In genomic region chr19:7069042-7069903, GRCh38 we compare ENCODE assay signal across 8 cellular contexts. TPM values are rescaled to one million over a fixed set of nuclear protein-coding genes. Genes with fewer than 3 reads are reported as not detected.
DNase-seq lines count a peak whose midpoint lies in the region; ATAC-seq and TF ChIP-seq lines count a peak whose summit lies in the region.

Gene ZNF557 (plus strand): TSS chr19:7069703. CDS start chr19:7075075, 5,372 bp downstream.

- TF ChIP-seq CTCF in IMR-90 (conservative IDR thresholded peaks at IDR 0.05; ENCODE audit: low read depth, low read length) (no peak), OCI-LY7 (conservative IDR thresholded peaks at IDR 0.05; ENCODE audit: low read length) (no peak), epithelial cell of esophagus (IDR thresholded peaks at IDR 0.05; ENCODE audit: insufficient read depth, low read depth, low read length, missing control alignments) (no peak)

- WGBS in IMR-90 (ENCODE audit: extremely low coverage in 2 of 2, insufficient read length in 1 of 2), 2 experiments: 1% methylated on average over 19 of the region's 56 CpGs; no CpG with 5 or more reads in 1 of the 2 experiments

- CTCF ChIA-PET in IMR-90 (lab: Yijun Ruan, JAX) (interaction anchor here (0.6 kb wide), 1 partner anchor 78 kb away, joined by 3 read pairs; no protein-coding TSS in a partner anchor), OCI-LY7 (lab: Charles Lee; ENCODE audit: unreplicated experiment) (no interaction called here)

- H3K9me1 ChIP-seq in IMR-90 (ENCODE audit: insufficient read depth, low read length): no peaks in the 10 kb centered on the region

- peak within 1 kb of the TSS; percentile 85 for H4K5ac ChIP-seq in IMR-90 (ENCODE audit: low read depth, low read length)

- no peak for TF ChIP-seq RAD21 in IMR-90 (IDR thresholded peaks at IDR 0.05; ENCODE audit: low read length)

- H3K27me3 ChIP-seq in IMR-90 (ENCODE audit: control insufficient read depth, insufficient read depth, low read length) (no peaks in the 10 kb centered on the region), mononuclear cell (ENCODE audit: insufficient read depth, low read length) (no peaks in the 10 kb centered on the region)

- H3K79me1 ChIP-seq in IMR-90 (ENCODE audit: low read depth in 1 of 2, low read length in 2 of 2): peaks cover 11 to 18% of the 10 kb centered on the region in 2 experiments

- H3K4me1 ChIP-seq in IMR-90 (ENCODE audit: control insufficient read depth, insufficient read depth, low read length) (no peaks in the 10 kb centered on the region), OCI-LY7 (ENCODE audit: insufficient read depth, low read length, poor library complexity, severe bottlenecking) (peaks cover 16% of the 10 kb centered on the region), mononuclear cell (ENCODE audit: insufficient read depth, low read length) (peaks cover 11% of the 10 kb centered on the region)

- H3K23ac ChIP-seq in IMR-90 (ENCODE audit: low read depth, low read length): 0 out of 2 replicates have a peak within 1 kb of the TSS, but pooled peaks have one; percentile 60

- no peaks in the 10 kb centered on the region for H3K9me2 ChIP-seq in OCI-LY7 (ENCODE audit: insufficient read depth, low read length)

- peak within 1 kb of the TSS; percentile 82 for H2BK120ac ChIP-seq in IMR-90 (ENCODE audit: low read depth, low read length)

- no peak within 1 kb of the TSS for H2BK20ac ChIP-seq in IMR-90 (ENCODE audit: low read depth, low read length)

- H2AFZ ChIP-seq in IMR-90 (replicated peaks; ENCODE audit: low read length, poor library complexity): peak within 1 kb of the TSS; percentile 99
- peak within 1 kb of the TSS; percentile 77 for H2AFZ ChIP-seq in OCI-LY7 (ENCODE audit: low read length)

- H3K4ac ChIP-seq in IMR-90 (ENCODE audit: low read depth, low read length): peak within 1 kb of the TSS; percentile 85

- intact Hi-C loops in IMR-90 (cut with micrococcal nuclease): loop anchor here (10.0 kb wide), 1 partner anchor 334 kb away; the partner anchor contains the start of genes GPR108 and TRIP10
- intact Hi-C loops in OCI-LY7 (cut with micrococcal nuclease; ENCODE audit: unreplicated experiment): no loop called here

- peak within 1 kb of the TSS; percentile 78 for H2AK5ac ChIP-seq in IMR-90 (ENCODE audit: low read depth, low read length)

- H3K4me3 ChIP-seq in IMR-90 (ENCODE audit: insufficient read depth, low read depth, low read length) (peak within 1 kb of the TSS; percentile 54), OCI-LY7 (ENCODE audit: low read depth, low read length, poor library complexity, severe bottlenecking) (peak within 1 kb of the TSS; percentile 94), epithelial cell of esophagus (ENCODE audit: low read length) (peak within 1 kb of the TSS; percentile 93), mononuclear cell (ENCODE audit: low read length) (peak within 1 kb of the TSS; percentile 94)

- H3K56ac ChIP-seq in IMR-90 (ENCODE audit: extremely low read depth, insufficient read depth, low read length): peak within 1 kb of the TSS; percentile 70

- H3K79me2 ChIP-seq in OCI-LY7 (ENCODE audit: insufficient read depth, low read depth, low read length): peaks cover 19% of the 10 kb centered on the region

- H4K91ac ChIP-seq in IMR-90 (ENCODE audit: insufficient read depth, low read depth, low read length): peak within 1 kb of the TSS; percentile 94

- no peak within 1 kb of the TSS; the same call in 1 of the 2 replicates for H3K18ac ChIP-seq in IMR-90 (ENCODE audit: low read depth, low read length)

- H2AK9ac ChIP-seq in IMR-90 (replicated peaks; ENCODE audit: low read depth, low read length, poor library complexity): peak within 1 kb of the TSS; percentile 93

- H3K9ac ChIP-seq in IMR-90 (ENCODE audit: low read depth, low read length): peak within 1 kb of the TSS; percentile 74

- POLR2A ChIA-PET in IMR-90 (lab: Charles Lee; ENCODE audit: unreplicated experiment) (interaction anchor here (0.5 kb wide), 1 partner anchor 792 kb away, joined by 3 read pairs; no protein-coding TSS in a partner anchor), OCI-LY7 (lab: Charles Lee) (interaction anchor here (0.6 to 1.3 kb wide), 5 partner anchors 30 to 1564 kb away, joined by 3 to 6 read pairs (median 3); partner anchors contain the start of gene PNPLA6)

- in situ Hi-C loops in IMR-90 (cut with MboI; ENCODE audit: low sequenced_read_pairs): no loop called here

- H2BK15ac ChIP-seq in IMR-90 (ENCODE audit: low read depth, low read length): no peak within 1 kb of the TSS; the same call in 2 of the 3 replicates

- peak within 1 kb of the TSS; percentile 68 to 94 for H4K8ac ChIP-seq in IMR-90 (ENCODE audit: low read depth in 2 of 2, low read length in 2 of 2)

- H3K36me3 ChIP-seq in IMR-90 (ENCODE audit: control insufficient read depth, insufficient read depth, low read length) (peaks cover 18% of the 10 kb centered on the region), OCI-LY7 (ENCODE audit: insufficient read depth, low read length) (peaks cover 32% of the 10 kb centered on the region)

- dilution Hi-C loops in IMR-90 (cut with HindIII; ENCODE audit: low sequenced_read_pairs, unreplicated experiment): no loop called here

- peak; percentile 93 for ATAC-seq in GM21528 (IDR thresholded peaks at IDR 0.05; ENCODE audit: low FRiP score, unreplicated experiment)
- peak; percentile 99 for ATAC-seq in IMR-90 (ENCODE audit: low read depth)

- DNase-seq in DMS 273 treated with DMSO at 0.1 percent for 48 hours (lab: John Stamatoyannopoulos, UW): peak; percentile 88
- DNase-seq in IMR-90: peak; percentile 95
- peak; percentile 98 for DNase-seq in OCI-LY7 (ENCODE audit: low spot score)
- peak; percentile 97 for DNase-seq in activated T-cell treated with anti-CD3 and anti-CD28 coated beads for 24 hours (ENCODE audit: low read depth)
- DNase-seq in epithelial cell of esophagus (ENCODE audit: low read depth): peak; percentile 99
- DNase-seq in stimulated activated CD8-positive, alpha-beta memory T cell treated with anti-CD3 and anti-CD28 coated beads, Interleukin-2, amount 100 ng/mL, for 48 hours (ENCODE audit: low read depth in 2 of 2): peak; percentile 96 to 98

- H4K20me1 ChIP-seq in IMR-90 (ENCODE audit: insufficient read depth, low read length) (no peaks in the 10 kb centered on the region), OCI-LY7 (ENCODE audit: insufficient read depth, low read length) (no peaks in the 10 kb centered on the region)

- peak within 1 kb of the TSS; percentile 82 for H2BK5ac ChIP-seq in IMR-90 (ENCODE audit: low read depth, low read length, poor library complexity, severe bottlenecking)

- TF ChIP-seq POLR2A in IMR-90 (IDR thresholded peaks at IDR 0.05; ENCODE audit: low read depth, low read length): peak; percentile 76

- BruUV-seq in IMR-90 (replicated peaks; lab: Mats Ljungman, UMichigan): no TSS peak
- no TSS peak for BruUV-seq in OCI-LY7 (replicated peaks; lab: Mats Ljungman, UMichigan)

- peak within 1 kb of the TSS; percentile 99 for H3K4me2 ChIP-seq in IMR-90 (ENCODE audit: low read depth, low read length)
- peak within 1 kb of the TSS; percentile 92 for H3K4me2 ChIP-seq in OCI-LY7 (ENCODE audit: low read length)

- peak within 1 kb of the TSS; percentile 92; the same call in 1 of the 2 replicates for H3K14ac ChIP-seq in IMR-90 (replicated peaks; ENCODE audit: low read depth, low read length)

- H3K27ac ChIP-seq in IMR-90 (ENCODE audit: insufficient read depth, low read length) (peak within 1 kb of the TSS; percentile 72), OCI-LY7 (ENCODE audit: low read depth, low read length, poor library complexity, severe bottlenecking) (peak within 1 kb of the TSS; percentile 75)

- H3K9me3 ChIP-seq in IMR-90 (ENCODE audit: control insufficient read depth, insufficient read depth, low read length) (peaks cover 2% of the 10 kb centered on the region; the same call in 1 of the 2 replicates), OCI-LY7 (ENCODE audit: low read length) (no peaks in the 10 kb centered on the region), mononuclear cell (ENCODE audit: low read depth, low read length) (no peaks in the 10 kb centered on the region)

TF ChIP-seq in IMR-90, 13 proteins besides CTCF, POLR2A, EP300 and RAD21:
- TF ChIP-seq MAZ (IDR thresholded peaks at IDR 0.05; ENCODE audit: borderline replicate concordance, low read depth, low read length): peak; percentile 86; the same call in 1 of the 2 replicates
- no peak for TF ChIP-seq ELK1 (IDR thresholded peaks at IDR 0.05; ENCODE audit: borderline replicate concordance, low read depth, low read length)
- peak; percentile 23; the same call in 1 of the 2 replicates for TF ChIP-seq MXI1 (IDR thresholded peaks at IDR 0.05; ENCODE audit: borderline replicate concordance, low read depth, low read length)

RNA-seq across cellular contexts. Expression of gene ZNF557, which starts in this region (rescaled TPM):
- total RNA-seq in IMR-90 (2012; rRNA removed) (16.9 and 21.1 TPM in 2 replicates), OCI-LY7 (2022) (16.1 and 18.2 TPM in 2 replicates), mononuclear cell (25.6 TPM)
- polyA plus RNA-seq in IMR-90 (2012; rRNA removed): 3.4 and 3.7 TPM in 2 replicates
- 0.95 and 2.3 TPM in 2 replicates for polyA plus RNA-seq in IMR-90 (2012; cell fraction: cytosol; rRNA removed)
- polyA plus RNA-seq in IMR-90 (2012; cell fraction: nucleus; rRNA removed; ENCODE audit: low replicate concordance): 2.9 and 7.5 TPM in 2 replicates
- total RNA-seq in OCI-LY7 (2014; rRNA removed; shearing (Covaris generic)): 12.0 and 18.0 TPM in 2 replicates

Comparison
In these comparisons a context has a peak if more than half of its experiments do, and no peak if none do; other contexts are left out.
1. Peak in every context shown above with its lines: DNase-seq, ATAC-seq, H3K4me3 ChIP-seq and H3K27ac ChIP-seq.